Comparison of ENCODE assay signal across 17 cellular contexts in genomic region chr2:172701250-172701649, GRCh38. TPM values are rescaled to one million over a fixed set of nuclear protein-coding genes. Genes with fewer than 3 reads are reported as not detected.
DNase-seq lines count a peak whose midpoint lies in the region; ATAC-seq, FAIRE-seq and TF ChIP-seq lines count a peak whose summit lies in the region.
"Had no signal": no experiment of that assay in that cellular context is flagged by ENCODE, and none has a peak within 500 bp of the region (broad histone marks: within the 10 kb centered on the region; RNA-seq: fewer than 3 reads in every experiment).

No MANE protein-coding gene starts in this region.

- H3K4me3 ChIP-seq in left lung (no peak overlapping the region), right lobe of liver (no peak overlapping the region)
- H3K4me3 ChIP-seq: suprapubic skin had no signal

- H3K36me3 ChIP-seq in left lung (no peaks in the 10 kb centered on the region), right lobe of liver (no peaks in the 10 kb centered on the region)
- H3K36me3 ChIP-seq: suprapubic skin had no signal

- no peak for FAIRE-seq in HTR-8/SVneo (lab: Jason Lieb, UNC)
- FAIRE-seq: colon, HepG2 had no signal

- H3K27ac ChIP-seq in foreskin keratinocyte (no peak overlapping the region), left lung (no peak overlapping the region), right lobe of liver (no peak overlapping the region)
- H3K27ac ChIP-seq: suprapubic skin had no signal

- H3K27me3 ChIP-seq in foreskin keratinocyte (no peaks in the 10 kb centered on the region), left lung (no peaks in the 10 kb centered on the region), right lobe of liver (no peaks in the 10 kb centered on the region)
- H3K27me3 ChIP-seq: suprapubic skin had no signal

- ATAC-seq in foreskin keratinocyte (peak; percentile 80), left lung (no peak), right lobe of liver (no peak)
- ATAC-seq: activated naive CD4-positive, alpha-beta T cell treated with anti-CD3 and anti-CD28 coated beads, Interleukin-2, amount 50 U/mL, for 72 hours; HepG2 had no signal

- peaks cover 27% of the 10 kb centered on the region for H3K4me1 ChIP-seq in foreskin keratinocyte
- no peaks in the 10 kb centered on the region for H3K4me1 ChIP-seq in left lung
- H3K4me1 ChIP-seq in right lobe of liver: no peaks in the 10 kb centered on the region

- 57% methylated on average over 1 of the region's 1 CpG for WGBS in right lobe of liver (ENCODE audit: insufficient coverage, low coverage, low lambda C conversion rate, missing lambda C conversion rate)

- no peaks in the 10 kb centered on the region for H3K9me3 ChIP-seq in left lung
- no peaks in the 10 kb centered on the region for H3K9me3 ChIP-seq in right lobe of liver
- H3K9me3 ChIP-seq: suprapubic skin had no signal

- TF ChIP-seq CTCF in foreskin keratinocyte (conservative IDR thresholded peaks at IDR 0.05) (no peak), left lung (IDR thresholded peaks at IDR 0.05) (no peak), right lobe of liver (IDR thresholded peaks at IDR 0.05) (no peak)

- intact Hi-C loops in left lung (cut with DNase I): no loop called here
- intact Hi-C loops in right lobe of liver (cut with DNase I): no loop called here

- TF ChIP-seq POLR2A in right lobe of liver (IDR thresholded peaks at IDR 0.05): no peak

- DNase-seq in AG08396 (ENCODE audit: low spot score) (peak; percentile 81), HTR-8/SVneo (ENCODE audit: insufficient read length, low spot score) (peak; percentile 14), astrocyte of the hippocampus (ENCODE audit: low read depth, low spot score) (peak; percentile 79), foreskin keratinocyte (peak; percentile 92 to 95), left lung (no peak), NCI-H526 treated with DMSO at 0.1 percent for 48 hours (lab: John Stamatoyannopoulos, UW) (no peak), right lobe of liver (no peak), NCI-H524 treated with DMSO at 0.1 percent for 48 hours (lab: John Stamatoyannopoulos, UW) (no peak)
- DNase-seq: activated CD4-positive, CD25-positive, alpha-beta regulatory T cell; immature natural killer cell; NCI-H1048; NCI-H2171; T-helper 1 cell had no signal

RNA-seq across cellular contexts. Expression of gene RAPGEF4, which starts 34.4 kb away (rescaled TPM):
- 1.1 and 1.3 TPM in 2 replicates for total RNA-seq in foreskin keratinocyte
- 0.58 and 0.60 TPM in 2 replicates for polyA plus RNA-seq in foreskin keratinocyte
- 10 to 100 TPM; 10.1 to 12.6 TPM for total RNA-seq in left lung
- total RNA-seq in right lobe of liver: 10 to 100 TPM in 4 of 6 experiments, 1 to 10 TPM in 2; 9.5 to 18.4 (median 14.7) TPM
- polyA plus RNA-seq: immature natural killer cell had no signal

Comparison
In these comparisons a context has a peak if more than half of its experiments do, and no peak if none do; other contexts are left out.
1. DNase-seq: peak in AG08396 (single experiment), HTR-8/SVneo (single experiment), astrocyte of the hippocampus (single experiment) and foreskin keratinocyte (2 of 2); none in left lung (0 of 2), NCI-H526 treated with DMSO at 0.1 percent for 48 hours (single experiment), right lobe of liver (0 of 3) and NCI-H524 treated with DMSO at 0.1 percent for 48 hours (single experiment).